12 cellular contexts compared by ENCODE assay signal in genomic region chr1:109263234-109263596, GRCh38. TPM values are rescaled to one million over a fixed set of nuclear protein-coding genes. Genes with fewer than 3 reads are reported as not detected.
DNase-seq lines count a peak whose midpoint lies in the region; ATAC-seq and TF ChIP-seq lines count a peak whose summit lies in the region.
"Had no signal": no experiment of that assay in that cellular context is flagged by ENCODE, and none has a peak within 500 bp of the region (broad histone marks: within the 10 kb centered on the region; RNA-seq: fewer than 3 reads in every experiment).

No MANE protein-coding gene starts in this region.

- no peak overlapping the region for H3K4me3 Mint-ChIP-seq in central memory CD8-positive, alpha-beta T cell
- H3K4me3 Mint-ChIP-seq: nephron progenitor cell had no signal

- 84% methylated on average over 11 of the region's 12 CpGs; no CpG with 5 or more reads in 1 of the 2 experiments for WGBS in IMR-90 (ENCODE audit: extremely low coverage in 2 of 2, insufficient read length in 1 of 2), 2 experiments

- H4K91ac ChIP-seq in IMR-90 (ENCODE audit: insufficient read depth, low read depth, low read length), result no peak overlapping the region

- H3K27ac ChIP-seq in IMR-90 (ENCODE audit: insufficient read depth, low read length), result no peak overlapping the region
- no peak overlapping the region for H3K27ac ChIP-seq in gastrocnemius medialis
- no peak overlapping the region for H3K27ac ChIP-seq in upper lobe of right lung

- POLR2A ChIA-PET in IMR-90 (lab: Charles Lee; ENCODE audit: unreplicated experiment), result no interaction called here

- H3K9me3 Mint-ChIP-seq in central memory CD8-positive, alpha-beta T cell, result no peaks in the 10 kb centered on the region
- H3K9me3 Mint-ChIP-seq: nephron progenitor cell had no signal

- no TSS peak for BruUV-seq in IMR-90 (replicated peaks; lab: Mats Ljungman, UMichigan)

- no peak overlapping the region for H2BK15ac ChIP-seq in IMR-90 (ENCODE audit: low read depth, low read length)

- no peaks in the 10 kb centered on the region for H3K27me3 Mint-ChIP-seq in central memory CD8-positive, alpha-beta T cell

- no peak for TF ChIP-seq RAD21 in IMR-90 (IDR thresholded peaks at IDR 0.05; ENCODE audit: low read length)

- H3K27me3 ChIP-seq in IMR-90 (ENCODE audit: control insufficient read depth, insufficient read depth, low read length), result no peaks in the 10 kb centered on the region
- no peaks in the 10 kb centered on the region for H3K27me3 ChIP-seq in gastrocnemius medialis
- H3K27me3 ChIP-seq in upper lobe of right lung, result no peaks in the 10 kb centered on the region

- peak overlapping the region; percentile 82 for H2AFZ ChIP-seq in IMR-90 (replicated peaks; ENCODE audit: low read length, poor library complexity)

- no peak overlapping the region for H3K14ac ChIP-seq in IMR-90 (replicated peaks; ENCODE audit: low read depth, low read length)

- H3K4me1 Mint-ChIP-seq in central memory CD8-positive, alpha-beta T cell, result no peaks in the 10 kb centered on the region

- H4K20me1 ChIP-seq in IMR-90 (ENCODE audit: insufficient read depth, low read length), result no peaks in the 10 kb centered on the region

- CTCF ChIA-PET in IMR-90 (lab: Yijun Ruan, JAX), result no interaction called here

- TF ChIP-seq CTCF in IMR-90 (conservative IDR thresholded peaks at IDR 0.05; ENCODE audit: low read depth, low read length), result no peak
- no peak for TF ChIP-seq CTCF in gastrocnemius medialis (IDR thresholded peaks at IDR 0.05 in 4 of 5, conservative IDR thresholded peaks at IDR 0.05 in 1 of 5)
- TF ChIP-seq CTCF in upper lobe of right lung (IDR thresholded peaks at IDR 0.05), result no peak

- H3K4me2 ChIP-seq in IMR-90 (ENCODE audit: low read depth, low read length), result no peak overlapping the region

- H3K9me3 ChIP-seq in IMR-90 (ENCODE audit: control insufficient read depth, insufficient read depth, low read length), result no peaks in the 10 kb centered on the region
- no peaks in the 10 kb centered on the region for H3K9me3 ChIP-seq in gastrocnemius medialis
- H3K9me3 ChIP-seq in upper lobe of right lung, result no peaks in the 10 kb centered on the region

- intact Hi-C loops in IMR-90 (cut with micrococcal nuclease), result loop anchor here (1.0 to 5.0 kb wide), 4 partner anchors 62 to 269 kb away; a partner anchor contains a TSS
- intact Hi-C loops in sciatic nerve (cut with DNase I), result loop anchor here (5.0 kb wide), 1 partner anchor 139 kb away; no protein-coding TSS in a partner anchor
- intact Hi-C loops in gastrocnemius medialis (cut with DNase I; ENCODE audit: low total_unique reads), result loop anchor here (1.0 kb wide), 3 partner anchors 62 to 269 kb away; no protein-coding TSS in a partner anchor
- intact Hi-C loops in upper lobe of right lung (cut with DNase I), result loop anchor here (5.0 kb wide), 1 partner anchor 139 kb away; no protein-coding TSS in a partner anchor

- peak overlapping the region; percentile 57 for H2BK120ac ChIP-seq in IMR-90 (ENCODE audit: low read depth, low read length)

- TF ChIP-seq POLR2A in IMR-90 (IDR thresholded peaks at IDR 0.05; ENCODE audit: low read depth, low read length), result no peak
- no peak for TF ChIP-seq POLR2A in gastrocnemius medialis (IDR thresholded peaks at IDR 0.05)

- in situ Hi-C loops in IMR-90 (cut with MboI; ENCODE audit: low sequenced_read_pairs), result loop anchor here (10.0 kb wide), 1 partner anchor 272 kb away; the partner anchor contains the start of gene GPR61
- in situ Hi-C loops in gastrocnemius medialis (cut with MboI; ENCODE audit: low sequenced_read_pairs in 4 of 4), result loop anchor here in 1 of 4 donors (10.0 kb wide), 1 partner anchor 142 kb away; no protein-coding TSS in a partner anchor

- no peak overlapping the region for H3K9ac ChIP-seq in IMR-90 (ENCODE audit: low read depth, low read length)

- peaks cover 5% of the 10 kb centered on the region for H3K36me3 Mint-ChIP-seq in central memory CD8-positive, alpha-beta T cell (ENCODE audit: insufficient read depth)

- H3K27ac Mint-ChIP-seq in central memory CD8-positive, alpha-beta T cell (ENCODE audit: low read depth), result peak overlapping the region; percentile 25
- H3K27ac Mint-ChIP-seq: nephron progenitor cell had no signal

- peak overlapping the region; percentile 73 for H2AK5ac ChIP-seq in IMR-90 (ENCODE audit: low read depth, low read length)

- ATAC-seq in IMR-90 (ENCODE audit: low read depth) (no peak), sciatic nerve (peak; percentile 60), gastrocnemius medialis (no peak), upper lobe of right lung (no peak), HG02840 (IDR thresholded peaks at IDR 0.05; ENCODE audit: low FRiP score, unreplicated experiment) (no peak)
- no peak for ATAC-seq in central memory CD8-positive, alpha-beta T cell (replicated peaks; ENCODE audit: extremely low read depth, poor library complexity, severe bottlenecking)

- peak overlapping the region; percentile 61; the same call in 1 of the 2 replicates for H3K4ac ChIP-seq in IMR-90 (ENCODE audit: low read depth, low read length)

- H3K4me1 ChIP-seq in IMR-90 (ENCODE audit: control insufficient read depth, insufficient read depth, low read length) (no peaks in the 10 kb centered on the region), gastrocnemius medialis (no peaks in the 10 kb centered on the region), upper lobe of right lung (peaks cover 7% of the 10 kb centered on the region)

- H3K79me1 ChIP-seq in IMR-90 (ENCODE audit: low read depth in 1 of 2, low read length in 2 of 2), result no peaks in the 10 kb centered on the region

- H3K56ac ChIP-seq in IMR-90 (ENCODE audit: extremely low read depth, insufficient read depth, low read length), result no peak overlapping the region

- H2BK5ac ChIP-seq in IMR-90 (ENCODE audit: low read depth, low read length, poor library complexity, severe bottlenecking), result no peak overlapping the region

- H3K36me3 ChIP-seq in IMR-90 (ENCODE audit: control insufficient read depth, insufficient read depth, low read length), result no peaks in the 10 kb centered on the region
- no peaks in the 10 kb centered on the region for H3K36me3 ChIP-seq in gastrocnemius medialis
- no peaks in the 10 kb centered on the region for H3K36me3 ChIP-seq in upper lobe of right lung

- H2AK9ac ChIP-seq in IMR-90 (replicated peaks; ENCODE audit: low read depth, low read length, poor library complexity), result peak overlapping the region; percentile 83

- no peak overlapping the region for H3K18ac ChIP-seq in IMR-90 (ENCODE audit: low read depth, low read length)

- no peak overlapping the region; the same call in 1 of the 2 replicates for H2BK20ac ChIP-seq in IMR-90 (ENCODE audit: low read depth, low read length)

- DNase-seq in NCI-H345 (lab: John Stamatoyannopoulos, UW) (peak; percentile 35), NCI-H345 treated with DMSO at 0.1 percent for 48 hours (lab: John Stamatoyannopoulos, UW; ENCODE audit: unreplicated experiment) (no peak), IMR-90 (no peak), sciatic nerve (ENCODE audit: low spot score) (no peak), gastrocnemius medialis (no peak), upper lobe of right lung (no peak)
- DNase-seq in central memory CD8-positive, alpha-beta T cell (ENCODE audit: low spot score in 2 of 2), result no peak
- DNase-seq: NCI-H2227 treated with DMSO at 0.1 percent for 48 hours had no signal

- peak overlapping the region in 1 of 2 experiments; percentile 47; a peak in 1 of 4 replicates for H4K8ac ChIP-seq in IMR-90 (ENCODE audit: low read depth in 2 of 2, low read length in 2 of 2)

- H3K9me1 ChIP-seq in IMR-90 (ENCODE audit: insufficient read depth, low read length), result no peaks in the 10 kb centered on the region; the same call in 1 of the 2 replicates

- H3K4me3 ChIP-seq in IMR-90 (ENCODE audit: insufficient read depth, low read depth, low read length) (no peak overlapping the region), gastrocnemius medialis (no peak overlapping the region), upper lobe of right lung (no peak overlapping the region)

- no peak overlapping the region for H4K5ac ChIP-seq in IMR-90 (ENCODE audit: low read depth, low read length)

- dilution Hi-C loops in IMR-90 (cut with HindIII; ENCODE audit: low sequenced_read_pairs, unreplicated experiment), result no loop called here

- no peak overlapping the region for H3K23ac ChIP-seq in IMR-90 (ENCODE audit: low read depth, low read length)

TF ChIP-seq in IMR-90, 13 proteins besides CTCF, POLR2A, EP300 and RAD21:
- TF ChIP-seq RFX5 (IDR thresholded peaks at IDR 0.05; ENCODE audit: low read depth, low read length) (no peak), MXI1 (IDR thresholded peaks at IDR 0.05; ENCODE audit: borderline replicate concordance, low read depth, low read length) (no peak), CEBPB (IDR thresholded peaks at IDR 0.05; ENCODE audit: low read depth, low read length) (no peak)

RNA-seq across cellular contexts. Expression of gene CELSR2, which starts 13.9 kb away (rescaled TPM):
- total RNA-seq in IMR-90 (2012; rRNA removed) (1.1 and 1.3 TPM in 2 replicates), sciatic nerve (24.0 TPM), gastrocnemius medialis (10 to 100 TPM in 1 of 4 donors, 1 to 10 TPM in 3; 5.8 to 12.5 (median 7.9) TPM), upper lobe of right lung (7.4 TPM)
- polyA plus RNA-seq in IMR-90 (2012; rRNA removed), result 5.0 and 5.3 TPM in 2 replicates
- polyA plus RNA-seq in IMR-90 (2012; cell fraction: cytosol; rRNA removed), result 2.5 and 5.4 TPM in 2 replicates
- polyA plus RNA-seq in IMR-90 (2012; cell fraction: nucleus; rRNA removed; ENCODE audit: low replicate concordance), result 10.8 and 19.0 TPM in 2 replicates

RNA-seq across cellular contexts. Expression of gene PSRC1, which starts 19.7 kb away (rescaled TPM):
- total RNA-seq in IMR-90 (2012; rRNA removed) (34.6 and 36.4 TPM in 2 replicates), sciatic nerve (7.6 TPM), gastrocnemius medialis (1 to 10 TPM in 1 of 4 donors, under 1 TPM in 2, not detected in 1; 0.19 to 2.3 (median 0.84) TPM), upper lobe of right lung (2.9 TPM)
- 40.3 and 42.1 TPM in 2 replicates for polyA plus RNA-seq in IMR-90 (2012; rRNA removed)
- 20.2 and 35.7 TPM in 2 replicates for polyA plus RNA-seq in IMR-90 (2012; cell fraction: cytosol; rRNA removed)
- polyA plus RNA-seq in IMR-90 (2012; cell fraction: nucleus; rRNA removed; ENCODE audit: low replicate concordance), result 123 and 134 TPM in 2 replicates

RNA-seq across cellular contexts. Expression of gene MYBPHL, which starts 43.6 kb away (rescaled TPM):
- not detected in 2 replicates for total RNA-seq in IMR-90 (2012; rRNA removed)
- 0.07 TPM in 1 of 2 replicates, not detected in the other for polyA plus RNA-seq in IMR-90 (2012; rRNA removed)
- polyA plus RNA-seq in IMR-90 (2012; cell fraction: cytosol; rRNA removed), result 0.02 TPM in 1 of 2 replicates, not detected in the other
- 0.16 and 0.31 TPM in 2 replicates for polyA plus RNA-seq in IMR-90 (2012; cell fraction: nucleus; rRNA removed; ENCODE audit: low replicate concordance)
- total RNA-seq in sciatic nerve, result 0.45 TPM
- 1 to 10 TPM in 1 of 4 donors, not detected in 3; 3.1 TPM for total RNA-seq in gastrocnemius medialis
- total RNA-seq in upper lobe of right lung, result 3.6 TPM
- total RNA-seq: A673, chondrocyte had no signal

RNA-seq across cellular contexts. Expression of gene SARS1, which starts 49.5 kb away (rescaled TPM):
- 348 and 373 TPM in 2 replicates for total RNA-seq in IMR-90 (2012; rRNA removed)
- 214 and 231 TPM in 2 replicates for polyA plus RNA-seq in IMR-90 (2012; rRNA removed)
- polyA plus RNA-seq in IMR-90 (2012; cell fraction: cytosol; rRNA removed), result 117 and 193 TPM in 2 replicates
- polyA plus RNA-seq in IMR-90 (2012; cell fraction: nucleus; rRNA removed; ENCODE audit: low replicate concordance), result 152 and 416 TPM in 2 replicates
- 123 TPM for total RNA-seq in sciatic nerve
- total RNA-seq in gastrocnemius medialis, result 100 to 1,000 TPM in 1 of 4 donors, 10 to 100 TPM in 3; 97.6 to 116 (median 98.7) TPM
- 194 TPM for total RNA-seq in upper lobe of right lung
